In the genomic region with DNA sequence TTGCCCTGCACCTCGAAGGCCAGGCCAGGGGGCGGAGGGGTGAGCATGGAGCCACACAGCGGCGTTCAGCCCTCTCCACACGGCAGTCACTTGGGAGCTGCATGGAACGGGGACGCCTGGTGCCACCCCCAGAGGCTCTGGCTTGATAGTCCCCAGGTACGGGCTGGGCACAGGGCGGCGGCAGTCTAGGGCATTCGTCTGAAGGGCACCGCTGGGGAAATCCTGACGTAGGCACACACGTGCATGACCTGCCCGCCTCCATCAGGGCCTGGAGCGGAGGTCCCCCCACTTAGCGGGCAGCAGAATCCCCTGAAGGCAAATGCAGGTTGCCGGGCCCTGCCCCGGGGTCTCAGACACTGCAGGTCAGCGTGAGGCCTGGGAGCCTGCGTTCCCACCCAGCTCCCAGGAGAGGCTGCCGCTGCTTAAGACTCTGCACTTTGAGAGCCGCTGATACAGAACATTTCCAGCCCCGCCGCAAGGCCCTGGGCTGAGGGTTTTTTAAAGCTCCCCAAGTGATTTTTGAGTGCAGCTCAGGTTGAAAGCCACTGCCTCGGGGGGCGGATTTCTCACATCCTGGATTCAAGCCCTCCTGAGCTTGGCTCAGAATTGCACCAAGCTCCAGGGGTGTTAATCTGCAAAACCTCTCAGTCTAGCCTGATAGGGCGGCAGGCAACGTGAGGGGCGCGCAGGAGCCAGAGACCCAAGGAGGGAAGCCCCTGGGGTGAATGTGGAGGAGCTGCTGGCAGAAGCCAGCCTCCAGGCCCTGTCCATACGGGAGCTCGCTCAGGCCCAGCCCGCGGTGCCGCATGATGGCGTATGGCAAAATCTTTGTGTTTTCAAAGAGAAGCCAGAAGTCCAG, we compare ENCODE assay signal across 1 cellular context.
TF ChIP-seq lines count a peak whose summit lies in the region.

No MANE protein-coding gene starts in this region.

TF ChIP-seq in HepG2, 621 proteins besides CTCF, POLR2A, EP300 and RAD21:
- TF ChIP-seq ZNF563 (CRISPR knock-in tag; IDR thresholded peaks at IDR 0.05), result 0 out of 2 replicates have a peak, but pooled peaks have one; percentile 22
- TF ChIP-seq MBNL3 (CRISPR knock-in tag; conservative IDR thresholded peaks at IDR 0.05), result no peak
- peak; percentile 20; the same call in 1 of the 2 replicates for TF ChIP-seq MTA1 (CRISPR knock-in tag; IDR thresholded peaks at IDR 0.05; ENCODE audit: borderline replicate concordance)
- TF ChIP-seq U2AF1 (optimal IDR thresholded peaks at IDR 0.05; ENCODE audit: low read depth, low read length), result no peak
- TF ChIP-seq FOSL2 (CRISPR knock-in tag; IDR thresholded peaks at IDR 0.05), result no peak
- TF ChIP-seq ZNF224 (CRISPR knock-in tag; IDR thresholded peaks at IDR 0.05), result no peak
- TF ChIP-seq ZNF569 (CRISPR knock-in tag; IDR thresholded peaks at IDR 0.05; ENCODE audit: borderline replicate concordance), result no peak
- TF ChIP-seq, protein P1, sequence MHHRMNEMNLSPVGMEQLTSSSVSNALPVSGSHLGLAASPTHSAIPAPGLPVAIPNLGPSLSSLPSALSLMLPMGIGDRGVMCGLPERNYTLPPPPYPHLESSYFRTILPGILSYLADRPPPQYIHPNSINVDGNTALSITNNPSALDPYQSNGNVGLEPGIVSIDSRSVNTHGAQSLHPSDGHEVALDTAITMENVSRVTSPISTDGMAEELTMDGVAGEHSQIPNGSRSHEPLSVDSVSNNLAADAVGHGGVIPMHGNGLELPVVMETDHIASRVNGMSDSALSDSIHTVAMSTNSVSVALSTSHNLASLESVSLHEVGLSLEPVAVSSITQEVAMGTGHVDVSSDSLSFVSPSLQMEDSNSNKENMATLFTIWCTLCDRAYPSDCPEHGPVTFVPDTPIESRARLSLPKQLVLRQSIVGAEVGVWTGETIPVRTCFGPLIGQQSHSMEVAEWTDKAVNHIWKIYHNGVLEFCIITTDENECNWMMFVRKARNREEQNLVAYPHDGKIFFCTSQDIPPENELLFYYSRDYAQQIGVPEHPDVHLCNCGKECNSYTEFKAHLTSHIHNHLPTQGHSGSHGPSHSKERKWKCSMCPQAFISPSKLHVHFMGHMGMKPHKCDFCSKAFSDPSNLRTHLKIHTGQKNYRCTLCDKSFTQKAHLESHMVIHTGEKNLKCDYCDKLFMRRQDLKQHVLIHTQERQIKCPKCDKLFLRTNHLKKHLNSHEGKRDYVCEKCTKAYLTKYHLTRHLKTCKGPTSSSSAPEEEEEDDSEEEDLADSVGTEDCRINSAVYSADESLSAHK (CRISPR knock-in tag; IDR thresholded peaks at IDR 0.05; ENCODE audit: borderline replicate concordance), result no peak
- TF ChIP-seq, protein P2, sequence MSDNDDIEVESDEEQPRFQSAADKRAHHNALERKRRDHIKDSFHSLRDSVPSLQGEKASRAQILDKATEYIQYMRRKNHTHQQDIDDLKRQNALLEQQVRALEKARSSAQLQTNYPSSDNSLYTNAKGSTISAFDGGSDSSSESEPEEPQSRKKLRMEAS (IDR thresholded peaks at IDR 0.05), result 0 out of 2 replicates have a peak, but pooled peaks have one; percentile 16
